ENCODE assay signal across 27 cellular contexts in the genomic region with DNA sequence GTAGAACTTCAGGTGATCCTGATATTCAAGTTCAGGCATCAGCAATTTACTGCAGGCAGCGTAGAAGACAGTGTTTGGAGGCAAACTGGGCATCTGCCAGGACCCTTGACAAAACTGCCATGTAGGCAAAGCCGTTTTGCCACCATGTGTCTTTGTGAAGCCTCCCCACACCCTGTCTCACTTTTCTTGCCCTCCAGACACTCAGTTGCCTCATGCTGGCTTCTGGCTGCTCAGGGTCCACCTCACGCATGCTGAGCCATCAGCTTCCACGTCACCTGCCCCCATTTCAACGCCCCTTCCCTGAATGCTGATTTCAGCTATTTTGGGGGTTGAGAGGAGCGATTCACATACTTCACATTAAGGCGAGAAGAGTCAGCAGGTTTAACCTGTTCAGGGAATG.
"Had no signal": no experiment of that assay in that cellular context is flagged by ENCODE, and none has a peak within 500 bp of the region (broad histone marks: within the 10 kb centered on the region; RNA-seq: fewer than 3 reads in every experiment).

No MANE protein-coding gene starts in this region.

- FAIRE-seq: TTC549 had no signal

- H3K27me3 Mint-ChIP-seq: activated CD4-positive, alpha-beta T cell treated with anti-CD3 and anti-CD28 coated beads for 36 hours; activated CD8-positive, alpha-beta T cell treated with anti-CD3 and anti-CD28 coated beads for 36 hours; activated naive CD4-positive, alpha-beta T cell treated with anti-CD3 and anti-CD28 coated beads, Interleukin-2, amount 10 ng/mL, durations not matched to agents 7 days and 5 days; activated naive CD8-positive, alpha-beta T cell treated with anti-CD3 and anti-CD28 coated beads for 36 hours; T-cell had no signal

- H3K36me3 Mint-ChIP-seq: activated naive CD4-positive, alpha-beta T cell treated with anti-CD3 and anti-CD28 coated beads, Interleukin-2, amount 10 ng/mL, durations not matched to agents 7 days and 5 days; activated naive CD8-positive, alpha-beta T cell treated with anti-CD3 and anti-CD28 coated beads for 36 hours; T-cell had no signal

- H3K4me3 ChIP-seq: cardiac muscle cell, SK-N-MC had no signal

- H3K27ac Mint-ChIP-seq: activated CD4-positive, alpha-beta T cell treated with anti-CD3 and anti-CD28 coated beads for 36 hours; activated CD8-positive, alpha-beta T cell treated with anti-CD3 and anti-CD28 coated beads for 36 hours; activated naive CD4-positive, alpha-beta T cell treated with anti-CD3 and anti-CD28 coated beads, Interleukin-2, amount 10 ng/mL, durations not matched to agents 7 days and 5 days; activated naive CD8-positive, alpha-beta T cell treated with anti-CD3 and anti-CD28 coated beads for 36 hours; activated T-cell treated with anti-CD3 and anti-CD28 coated beads, Interleukin-2, amount 50 U/mL, for 72 hours; activated T-helper 2 cell treated with anti-CD3 and anti-CD28 coated beads, Interferon-gamma antibody, Interleukin-2, Interleukin-4, amounts not matched to agents 10 μg/mL and 5 μg/mL and 100 μg/mL, durations not matched to agents 14 hours and 24 hours and 36 hours; T-cell had no signal

- H3K27me3 ChIP-seq: brain microvascular endothelial cell, cardiac muscle cell had no signal

- ATAC-seq: activated CD4-positive, alpha-beta T cell treated with anti-CD3 and anti-CD28 coated beads for 36 hours; activated CD8-positive, alpha-beta T cell treated with anti-CD3 and anti-CD28 coated beads for 36 hours; activated T-cell treated with anti-CD3 and anti-CD28 coated beads, Interleukin-2, amount 50 U/mL, for 72 hours; PC-3; T-cell had no signal

- H3K4me3 Mint-ChIP-seq: activated CD4-positive, alpha-beta T cell treated with anti-CD3 and anti-CD28 coated beads for 36 hours; activated CD8-positive, alpha-beta T cell treated with anti-CD3 and anti-CD28 coated beads for 36 hours; activated naive CD4-positive, alpha-beta T cell treated with anti-CD3 and anti-CD28 coated beads, Interleukin-2, amount 10 ng/mL, durations not matched to agents 7 days and 5 days; activated naive CD8-positive, alpha-beta T cell treated with anti-CD3 and anti-CD28 coated beads for 36 hours; activated T-cell treated with anti-CD3 and anti-CD28 coated beads, Interleukin-2, amount 50 U/mL, for 72 hours; T-cell had no signal

- H3K36me3 ChIP-seq: brain microvascular endothelial cell, cardiac muscle cell had no signal

- H3K4me1 Mint-ChIP-seq: activated naive CD4-positive, alpha-beta T cell treated with anti-CD3 and anti-CD28 coated beads, Interleukin-2, amount 10 ng/mL, durations not matched to agents 7 days and 5 days; T-cell had no signal

- H3K9me3 Mint-ChIP-seq: activated CD8-positive, alpha-beta T cell treated with anti-CD3 and anti-CD28 coated beads for 36 hours; activated naive CD4-positive, alpha-beta T cell treated with anti-CD3 and anti-CD28 coated beads, Interleukin-2, amount 10 ng/mL, durations not matched to agents 7 days and 5 days; activated naive CD8-positive, alpha-beta T cell treated with anti-CD3 and anti-CD28 coated beads for 36 hours; activated T-cell treated with anti-CD3 and anti-CD28 coated beads, Interleukin-2, amount 50 U/mL, for 72 hours; activated T-helper 2 cell treated with anti-CD3 and anti-CD28 coated beads, Interferon-gamma antibody, Interleukin-2, Interleukin-4, amounts not matched to agents 10 μg/mL and 5 μg/mL and 100 μg/mL, durations not matched to agents 14 hours and 24 hours and 36 hours; T-cell had no signal

- DNase-seq: activated CD4-positive, alpha-beta T cell treated with anti-CD3 and anti-CD28 coated beads for 36 hours; activated CD4-positive, CD25-positive, alpha-beta regulatory T cell; activated CD8-positive, alpha-beta memory T cell treated with anti-CD3 and anti-CD28 coated beads, Interleukin-2, amount 50 U/mL, for 4 hours; activated CD8-positive, alpha-beta T cell treated with anti-CD3 and anti-CD28 coated beads for 36 hours; activated gamma-delta T cell treated with Interleukin-2 at 50 U/mL for 16 hours; activated naive CD4-positive, alpha-beta T cell treated with anti-CD3 and anti-CD28 coated beads, Interleukin-2, amount 10 ng/mL, durations not matched to agents 7 days and 5 days; activated naive CD8-positive, alpha-beta T cell treated with anti-CD3 and anti-CD28 coated beads for 36 hours; activated T-cell treated with anti-CD3 and anti-CD28 coated beads, Interleukin-2, amount 50 U/mL, for 72 hours; brain microvascular endothelial cell; Karpas-422; MM.1S; NCI-H1105; NCI-H1436; NCI-H1694 treated with DMSO at 0.1 percent for 48 hours; NCI-H2029 treated with DMSO at 0.1 percent for 48 hours; NCI-H345; NCI-H510A; NCI-H69; PC-3; SIG-M5; T-cell; T-helper 2 cell; T1000 had no signal

- H3K27ac ChIP-seq: brain microvascular endothelial cell, cardiac muscle cell, SK-N-MC had no signal
